24 cellular contexts compared by ENCODE assay signal in genomic region chr19:3942790-3943409, GRCh38. TPM values are rescaled to one million over a fixed set of nuclear protein-coding genes. Genes with fewer than 3 reads are reported as not detected.
DNase-seq lines count a peak whose midpoint lies in the region; ATAC-seq and TF ChIP-seq lines count a peak whose summit lies in the region.
"Had no signal": no experiment of that assay in that cellular context is flagged by ENCODE, and none has a peak within 500 bp of the region (broad histone marks: within the 10 kb centered on the region; RNA-seq: fewer than 3 reads in every experiment).

No MANE protein-coding gene starts in this region.

- no peak overlapping the region for H3K27ac Mint-ChIP-seq in activated naive CD8-positive, alpha-beta T cell treated with anti-CD3 and anti-CD28 coated beads, Interleukin-2, amount 50 U/mL, for 24 hours
- H3K27ac Mint-ChIP-seq in neural progenitor cell = no peak overlapping the region
- H3K27ac Mint-ChIP-seq: activated T-helper 17 cell treated with anti-CD3 and anti-CD28 coated beads, Interleukin-2, amount 50 U/mL, for 72 hours; IgD-negative memory B cell had no signal

- H3K4me3 ChIP-seq in right atrium auricular region = no peak overlapping the region
- no peak overlapping the region for H3K4me3 ChIP-seq in neural progenitor cell
- H3K4me3 ChIP-seq: lung had no signal

- DNase-seq in EH (ENCODE audit: low read depth) = peak; percentile 25
- peak; percentile 40 for DNase-seq in KBM-7
- no peak for DNase-seq in activated naive CD8-positive, alpha-beta T cell treated with anti-CD3 and anti-CD28 coated beads, Interleukin-2, amount 50 U/mL, for 24 hours
- DNase-seq in right atrium auricular region (ENCODE audit: low spot score) = no peak
- no peak for DNase-seq in neural progenitor cell (ENCODE audit: low spot score)
- DNase-seq in sciatic nerve (ENCODE audit: low spot score) = no peak
- DNase-seq in SKM-1 treated with dmso at 0.1 percent for 144 hours (lab: John Stamatoyannopoulos, UW; ENCODE audit: unreplicated experiment) = no peak
- no peak for DNase-seq in SIG-M5 (lab: John Stamatoyannopoulos, UW)
- DNase-seq: ACHN; activated CD4-positive, alpha-beta T cell treated with anti-CD3 and anti-CD28 coated beads for 4 hours; hippocampal formation; NCI-H1105; NCI-H2081; NK-92 treated with Interleukin-12 subunit alpha and Interleukin-12 subunit beta, amount 100 ng/mL, for 24 hours; occipital lobe; substantia nigra; SW 1271 had no signal

- peaks cover 0 to 9% of the 10 kb centered on the region in 2 donors for H3K4me1 ChIP-seq in right atrium auricular region
- no peaks in the 10 kb centered on the region for H3K4me1 ChIP-seq in neural progenitor cell

- H3K9me3 ChIP-seq in right atrium auricular region (no peaks in the 10 kb centered on the region), neural progenitor cell (ENCODE audit: low read depth) (no peaks in the 10 kb centered on the region)

- ATAC-seq in activated naive CD8-positive, alpha-beta T cell treated with anti-CD3 and anti-CD28 coated beads, Interleukin-2, amount 50 U/mL, for 24 hours = peak; percentile 33
- ATAC-seq in sciatic nerve = no peak
- ATAC-seq: activated T-helper 17 cell treated with anti-CD3 and anti-CD28 coated beads, Interleukin-2, amount 50 U/mL, for 72 hours had no signal

- H4K20me1 ChIP-seq in neural progenitor cell (ENCODE audit: low read depth) = no peaks in the 10 kb centered on the region

- no peaks in the 10 kb centered on the region for H3K27me3 ChIP-seq in right atrium auricular region
- H3K27me3 ChIP-seq in neural progenitor cell = no peaks in the 10 kb centered on the region

- peak overlapping the region; percentile 74 to 98 for H3K27ac ChIP-seq in right atrium auricular region
- H3K27ac ChIP-seq in neural progenitor cell = no peak overlapping the region
- H3K27ac ChIP-seq: C4-2B had no signal

- H3K79me2 ChIP-seq in neural progenitor cell (ENCODE audit: low read depth) = no peaks in the 10 kb centered on the region

- H3K36me3 ChIP-seq in right atrium auricular region = peaks cover 52% of the 10 kb centered on the region
- H3K36me3 ChIP-seq in neural progenitor cell = no peaks in the 10 kb centered on the region

- H3K4me3 Mint-ChIP-seq in activated naive CD8-positive, alpha-beta T cell treated with anti-CD3 and anti-CD28 coated beads, Interleukin-2, amount 50 U/mL, for 24 hours = no peak overlapping the region
- no peak overlapping the region for H3K4me3 Mint-ChIP-seq in neural progenitor cell
- H3K4me3 Mint-ChIP-seq: activated T-helper 17 cell treated with anti-CD3 and anti-CD28 coated beads, Interleukin-2, amount 50 U/mL, for 72 hours; IgD-negative memory B cell had no signal

- H3K36me3 Mint-ChIP-seq in activated naive CD8-positive, alpha-beta T cell treated with anti-CD3 and anti-CD28 coated beads, Interleukin-2, amount 50 U/mL, for 24 hours (ENCODE audit: low read depth) = no peaks in the 10 kb centered on the region
- no peaks in the 10 kb centered on the region for H3K36me3 Mint-ChIP-seq in neural progenitor cell
- H3K36me3 Mint-ChIP-seq: IgD-negative memory B cell had no signal

- intact Hi-C loops in sciatic nerve (cut with DNase I) = no loop called here

- TF ChIP-seq CTCF in right atrium auricular region (IDR thresholded peaks at IDR 0.05) (no peak), neural progenitor cell (IDR thresholded peaks at IDR 0.05) (no peak)

- H2AFZ ChIP-seq in neural progenitor cell (replicated peaks) = no peak overlapping the region

- no peaks in the 10 kb centered on the region for H3K9me3 Mint-ChIP-seq in activated naive CD8-positive, alpha-beta T cell treated with anti-CD3 and anti-CD28 coated beads, Interleukin-2, amount 50 U/mL, for 24 hours
- H3K9me3 Mint-ChIP-seq in neural progenitor cell = no peaks in the 10 kb centered on the region
- H3K9me3 Mint-ChIP-seq: activated T-helper 17 cell treated with anti-CD3 and anti-CD28 coated beads, Interleukin-2, amount 50 U/mL, for 72 hours; IgD-negative memory B cell had no signal

- H3K9ac ChIP-seq in neural progenitor cell = no peak overlapping the region

- peaks cover 2% of the 10 kb centered on the region for H3K27me3 Mint-ChIP-seq in activated naive CD8-positive, alpha-beta T cell treated with anti-CD3 and anti-CD28 coated beads, Interleukin-2, amount 50 U/mL, for 24 hours
- peaks cover 4% of the 10 kb centered on the region for H3K27me3 Mint-ChIP-seq in neural progenitor cell (ENCODE audit: insufficient read depth, low read depth)
- H3K27me3 Mint-ChIP-seq: activated T-helper 17 cell treated with anti-CD3 and anti-CD28 coated beads, Interleukin-2, amount 50 U/mL, for 72 hours; IgD-negative memory B cell had no signal

- no peaks in the 10 kb centered on the region for H3K4me1 Mint-ChIP-seq in activated naive CD8-positive, alpha-beta T cell treated with anti-CD3 and anti-CD28 coated beads, Interleukin-2, amount 50 U/mL, for 24 hours
- H3K4me1 Mint-ChIP-seq in neural progenitor cell = no peaks in the 10 kb centered on the region
- H3K4me1 Mint-ChIP-seq: activated T-helper 17 cell treated with anti-CD3 and anti-CD28 coated beads, Interleukin-2, amount 50 U/mL, for 72 hours had no signal

- no peak overlapping the region for H3K4me2 ChIP-seq in neural progenitor cell

- in situ Hi-C loops in KBM-7 (cut with MboI; ENCODE audit: low pct_unique_long_range_greater_than_20kb, low sequenced_read_pairs) = no loop called here

- H3F3A ChIP-seq in neural progenitor cell (ENCODE audit: low read depth) = no peaks in the 10 kb centered on the region

RNA-seq across cellular contexts. Expression of gene NMRK2, which starts 10.0 kb away (rescaled TPM):
- 1,000 to 10,000 TPM; 1,342 to 2,195 TPM for total RNA-seq in right atrium auricular region
- total RNA-seq in neural progenitor cell (ENCODE audit: low replicate concordance) = 0.77 and 1.1 TPM in 2 replicates
- not detected for total RNA-seq in sciatic nerve
- total RNA-seq: activated T-helper 17 cell treated with anti-CD3 and anti-CD28 coated beads, Interleukin-2, amount 50 U/mL, for 72 hours; dermis microvascular lymphatic vessel endothelial cell; NCI-H460; occipital lobe; renal cortical epithelial cell had no signal

RNA-seq across cellular contexts. Expression of gene DAPK3, which starts 28.0 kb away (rescaled TPM):
- 100 to 1,000 TPM in 1 of 2 donors, 10 to 100 TPM in 1; 46.2 to 202 TPM for total RNA-seq in right atrium auricular region
- total RNA-seq in neural progenitor cell (ENCODE audit: low replicate concordance) = 33.7 and 96.6 TPM in 2 replicates
- total RNA-seq in sciatic nerve = 69.0 TPM

RNA-seq across cellular contexts. Expression of gene EEF2, which starts 42.4 kb away (rescaled TPM):
- total RNA-seq in right atrium auricular region = 1,000 to 10,000 TPM; 1,205 to 1,737 TPM
- 1,288 and 2,841 TPM in 2 replicates for total RNA-seq in neural progenitor cell (ENCODE audit: low replicate concordance)
- 1,381 TPM for total RNA-seq in sciatic nerve

Comparison
In these comparisons a context has a peak if more than half of its experiments do, and no peak if none do; other contexts are left out.
1. DNase-seq: peak in EH (single experiment) and KBM-7 (single experiment); none in activated naive CD8-positive, alpha-beta T cell treated with anti-CD3 and anti-CD28 coated beads, Interleukin-2, amount 50 U/mL, for 24 hours (single experiment), right atrium auricular region (single experiment), neural progenitor cell (single experiment), sciatic nerve (single experiment), SKM-1 treated with dmso at 0.1 percent for 144 hours (single experiment) and SIG-M5 (single experiment).
2. RNA of gene NMRK2, which starts 10.0 kb away (total RNA-seq): 1,342 to 2,195 TPM in right atrium auricular region; 0.77 to 1.1 TPM in neural progenitor cell and not detected in sciatic nerve (single experiment); every median in the first group is over 100 times any median in the second.